2 cellular contexts compared by ENCODE assay signal in the genomic region with DNA sequence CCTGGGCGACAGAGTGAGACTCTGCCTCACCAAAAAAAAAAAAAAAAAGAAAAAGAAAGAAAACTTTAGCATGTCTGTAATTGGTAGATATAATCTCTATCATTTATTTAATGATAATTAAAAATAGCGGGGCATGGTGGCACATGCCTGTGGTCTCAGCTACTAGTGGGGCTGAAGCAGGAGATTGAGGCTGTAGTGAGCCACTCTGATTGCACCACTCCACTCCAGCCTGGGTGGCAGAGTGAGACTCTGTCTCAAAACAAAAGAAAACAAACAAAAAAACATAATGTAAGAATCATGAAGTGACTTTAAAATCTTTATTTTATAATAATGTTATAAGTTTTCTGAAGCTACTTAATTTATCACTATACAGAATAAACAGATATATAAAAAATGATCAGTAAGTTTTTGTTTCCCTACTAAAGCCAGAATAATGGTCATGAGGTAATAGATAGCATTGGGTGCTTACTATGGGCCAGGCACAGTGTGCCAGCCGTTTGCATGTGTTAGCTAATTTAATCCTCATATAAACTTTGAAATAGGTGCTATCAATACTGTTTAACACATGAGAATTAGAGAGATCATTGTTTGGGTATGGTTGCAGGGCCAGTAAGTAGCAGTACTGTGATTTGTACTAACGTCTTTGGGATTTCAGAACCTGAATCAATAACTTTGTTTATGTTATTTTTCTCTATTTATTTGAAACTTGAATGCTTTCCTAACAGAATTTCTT.
TF ChIP-seq lines count a peak whose summit lies in the region.

No MANE protein-coding gene starts in this region.

TF ChIP-seq in liver, 16 proteins besides CTCF, POLR2A, EP300 and RAD21:
- TF ChIP-seq EGR1 (IDR thresholded peaks at IDR 0.05; ENCODE audit: low read depth in 2 of 2) = no peak

TF ChIP-seq in HepG2, 621 proteins besides CTCF, POLR2A, EP300 and RAD21:
- no peak for TF ChIP-seq ZNF776 (CRISPR knock-in tag; IDR thresholded peaks at IDR 0.05)
- TF ChIP-seq TBX3 (IDR thresholded peaks at IDR 0.05; ENCODE audit: borderline replicate concordance) = no peak
- no peak for TF ChIP-seq SAFB2 (CRISPR knock-in tag; IDR thresholded peaks at IDR 0.05; ENCODE audit: borderline replicate concordance, low read depth)
- no peak for TF ChIP-seq PHF5A (CRISPR knock-in tag; IDR thresholded peaks at IDR 0.05; ENCODE audit: low read depth, unreplicated experiment)
